Comparison of ENCODE assay signal across 8 cellular contexts in the genomic region with DNA sequence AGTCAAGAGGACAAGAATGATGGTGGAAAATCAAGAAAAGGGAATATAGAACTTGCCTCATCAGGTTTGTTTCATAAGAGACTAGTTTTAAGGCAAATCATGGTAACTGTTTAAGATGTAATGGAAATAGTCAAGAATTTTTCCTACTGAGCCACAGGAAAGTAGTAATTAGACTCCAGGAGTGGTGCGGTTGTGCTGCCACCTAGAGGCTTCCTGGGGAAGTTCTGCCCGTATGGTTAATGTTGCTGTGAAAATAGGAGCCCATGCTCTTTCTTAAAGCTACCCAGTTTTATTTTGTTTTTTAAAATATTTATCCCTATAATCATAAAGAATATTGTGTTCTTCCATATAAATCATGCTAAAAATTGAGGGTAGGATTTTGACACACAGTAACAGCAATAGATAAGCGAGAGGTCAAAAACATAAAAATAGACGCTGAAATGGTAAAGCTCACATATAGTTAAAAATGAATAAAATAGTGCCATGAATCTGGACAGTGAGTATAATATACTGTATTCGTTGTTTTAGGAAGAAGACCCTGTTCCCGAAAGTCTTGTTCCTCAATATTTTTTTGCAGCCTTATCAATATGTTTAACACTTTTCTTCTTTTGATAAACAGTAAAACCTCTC.
DNase-seq lines count a peak whose midpoint lies in the region; ATAC-seq, FAIRE-seq and TF ChIP-seq lines count a peak whose summit lies in the region.

No MANE protein-coding gene starts in this region.

- H3K27me3 Mint-ChIP-seq in GM23338 (ENCODE audit: insufficient read depth, low read depth, poor library complexity), result peaks cover 7% of the 10 kb centered on the region

- dilution Hi-C loops in endothelial cell of umbilical vein (cut with MboI; ENCODE audit: extremely low pct_ligation_motif_present, low sequenced_read_pairs), result no loop called here

- CTCF ChIA-PET in endothelial cell of umbilical vein (lab: Charles Lee), result interaction anchor here (0.6 to 6.7 kb wide), 56 partner anchors 9 to 821 kb away, joined by 3 to 256 read pairs (median 4); a partner anchor contains a TSS

- no TSS peak for BruUV-seq in endothelial cell of umbilical vein (replicated peaks; lab: Mats Ljungman, UMichigan)

- H3K27me3 ChIP-seq in DOHH2 (ENCODE audit: control insufficient read depth, low read length) (peaks cover 6% of the 10 kb centered on the region), GM23338 (ENCODE audit: insufficient read depth) (no peaks in the 10 kb centered on the region), endothelial cell of umbilical vein (ENCODE audit: control insufficient read depth in 2 of 2, insufficient read depth in 2 of 2, low read length in 2 of 2) (peaks cover 2 to 12% of the 10 kb centered on the region in 2 experiments), tibial artery (no peaks in the 10 kb centered on the region)

- H3K9me1 ChIP-seq in endothelial cell of umbilical vein (replicated peaks; ENCODE audit: control insufficient read depth, extremely low read depth, insufficient read depth, low read length), result no peaks in the 10 kb centered on the region

- H3K36me3 ChIP-seq in DOHH2 (ENCODE audit: control insufficient read depth, low read length), result no peaks in the 10 kb centered on the region
- no peaks in the 10 kb centered on the region for H3K36me3 ChIP-seq in GM23338 (ENCODE audit: insufficient read depth)
- no peaks in the 10 kb centered on the region for H3K36me3 ChIP-seq in endothelial cell of umbilical vein (ENCODE audit: control insufficient read depth in 2 of 2, extremely low read depth in 1 of 2, insufficient read depth in 2 of 2, low read length in 2 of 2)
- H3K36me3 ChIP-seq in tibial artery, result peaks cover 11 to 17% (median 16%) of the 10 kb centered on the region in 3 donors

- H3F3A ChIP-seq in DOHH2 (ENCODE audit: control insufficient read depth, insufficient read depth) (no peaks in the 10 kb centered on the region), GM23338 (replicated peaks; ENCODE audit: low read depth) (no peaks in the 10 kb centered on the region)

- no peaks in the 10 kb centered on the region for H3K9me3 Mint-ChIP-seq in GM23338

- no peaks in the 10 kb centered on the region for H3K36me3 Mint-ChIP-seq in GM23338 (ENCODE audit: low read depth)

- H3K4me2 ChIP-seq in DOHH2 (ENCODE audit: low read length) (no peak overlapping the region), GM23338 (no peak overlapping the region), endothelial cell of umbilical vein (ENCODE audit: insufficient read depth, low read length) (no peak overlapping the region)

- no peaks in the 10 kb centered on the region for H3K9me3 ChIP-seq in DOHH2 (ENCODE audit: control insufficient read depth, insufficient read depth, low read length)
- no peaks in the 10 kb centered on the region for H3K9me3 ChIP-seq in endothelial cell of umbilical vein (replicated peaks; ENCODE audit: control insufficient read depth, insufficient read depth, low read length)
- no peaks in the 10 kb centered on the region for H3K9me3 ChIP-seq in tibial artery

- H3K27ac ChIP-seq in DOHH2 (ENCODE audit: low read depth, low read length), result no peak overlapping the region
- no peak overlapping the region for H3K27ac ChIP-seq in GM23338 (ENCODE audit: low read depth)
- no peak overlapping the region for H3K27ac ChIP-seq in endothelial cell of umbilical vein (ENCODE audit: insufficient read depth, low read depth, low read length)
- H3K27ac ChIP-seq in tibial artery, result no peak overlapping the region

- H2AFZ ChIP-seq in GM23338, result no peak overlapping the region
- H2AFZ ChIP-seq in endothelial cell of umbilical vein (ENCODE audit: low read depth, low read length), result no peak overlapping the region

- H3K4me3 ChIP-seq in DOHH2 (ENCODE audit: low read length) (no peak overlapping the region), GM23338 (no peak overlapping the region), WI38 (ENCODE audit: low read depth, low read length) (no peak overlapping the region), endothelial cell of umbilical vein (replicated peaks in 1 of 3; ENCODE audit: insufficient read depth in 1 of 3, low read depth in 1 of 3, low read length in 3 of 3) (no peak overlapping the region), tibial artery (no peak overlapping the region)

- intact Hi-C loops in endothelial cell of umbilical vein (cut with micrococcal nuclease), result loop anchor here (1.0 kb wide), 2 partner anchors 125 to 380 kb away; no protein-coding TSS in a partner anchor
- intact Hi-C loops in tibial artery (cut with DNase I; ENCODE audit: low total_unique reads), result loop anchor here (5.0 kb wide), 1 partner anchor 384 kb away; no protein-coding TSS in a partner anchor

- H3K4me1 Mint-ChIP-seq in GM23338, result peaks cover 5% of the 10 kb centered on the region; the same call in 2 of the 3 replicates

- H3K27ac Mint-ChIP-seq in GM23338, result no peak overlapping the region

- H3K4me3 Mint-ChIP-seq in GM23338, result no peak overlapping the region

- no peak overlapping the region for H3K9ac ChIP-seq in endothelial cell of umbilical vein (replicated peaks; ENCODE audit: extremely low read depth, insufficient read depth, low read length)

- POLR2A ChIA-PET in endothelial cell of umbilical vein (lab: Charles Lee), result no interaction called here

- ATAC-seq in GM23338 (peak; percentile 74), HG03565 (IDR thresholded peaks at IDR 0.05; ENCODE audit: unreplicated experiment) (no peak)

- FAIRE-seq in endothelial cell of umbilical vein (lab: Jason Lieb, UNC), result peak; percentile 64

- DNase-seq in GM23338 (ENCODE audit: low spot score) (peak; percentile 60), NCI-H2029 treated with DMSO at 0.1 percent for 48 hours (lab: John Stamatoyannopoulos, UW) (peak; percentile 54), endothelial cell of umbilical vein (ENCODE audit: low read depth, low spot score) (peak; percentile 69), midbrain (lab: John Stamatoyannopoulos, UW) (peak; percentile 64), tibial artery (peak; percentile 67 to 72)

- no peaks in the 10 kb centered on the region for H3K9me2 ChIP-seq in DOHH2 (replicated peaks; ENCODE audit: control insufficient read depth, low read length)
- no peaks in the 10 kb centered on the region for H3K9me2 ChIP-seq in GM23338 (ENCODE audit: insufficient read depth)

- H4K20me1 ChIP-seq in DOHH2 (ENCODE audit: control insufficient read depth, insufficient read depth, low read depth, low read length), result no peaks in the 10 kb centered on the region
- no peaks in the 10 kb centered on the region for H4K20me1 ChIP-seq in GM23338 (replicated peaks; ENCODE audit: insufficient read depth)
- H4K20me1 ChIP-seq in endothelial cell of umbilical vein (replicated peaks; ENCODE audit: control insufficient read depth, extremely low read depth, insufficient read depth, low read length), result no peaks in the 10 kb centered on the region

- H3K79me2 ChIP-seq in DOHH2 (ENCODE audit: control insufficient read depth, low read length) (no peaks in the 10 kb centered on the region), GM23338 (replicated peaks; ENCODE audit: insufficient read depth) (no peaks in the 10 kb centered on the region), endothelial cell of umbilical vein (ENCODE audit: control insufficient read depth, insufficient read depth, low read length) (no peaks in the 10 kb centered on the region)

- no peaks in the 10 kb centered on the region for H3K4me1 ChIP-seq in DOHH2 (ENCODE audit: control insufficient read depth, low read length)
- H3K4me1 ChIP-seq in GM23338 (ENCODE audit: insufficient read depth), result no peaks in the 10 kb centered on the region
- H3K4me1 ChIP-seq in endothelial cell of umbilical vein (ENCODE audit: control insufficient read depth, extremely low read depth, insufficient read depth, low read length), result no peaks in the 10 kb centered on the region
- peaks cover 0 to 8% (median 5%) of the 10 kb centered on the region in 4 donors for H3K4me1 ChIP-seq in tibial artery

- TF ChIP-seq CTCF in DOHH2 (IDR thresholded peaks at IDR 0.05; ENCODE audit: low read depth, low read length, poor library complexity, severe bottlenecking), result peak; percentile 83
- peak; percentile 88 to 99 for TF ChIP-seq CTCF in GM23338 (conservative IDR thresholded peaks at IDR 0.05; ENCODE audit: low read depth in 2 of 2)
- TF ChIP-seq CTCF in WI38 (IDR thresholded peaks at IDR 0.05; ENCODE audit: low read depth, low read length), result peak; percentile 95
- peak; percentile 82 to 87 for TF ChIP-seq CTCF in endothelial cell of umbilical vein (IDR thresholded peaks at IDR 0.05; ENCODE audit: extremely low read depth in 1 of 2, insufficient read depth in 1 of 2, low read depth in 1 of 2, low read length in 2 of 2)
- peak; percentile 87 to 98 for TF ChIP-seq CTCF in tibial artery (IDR thresholded peaks at IDR 0.05)

- no peak for TF ChIP-seq POLR2A in endothelial cell of umbilical vein (IDR thresholded peaks at IDR 0.05; ENCODE audit: low read depth, low read length)

TF ChIP-seq in GM23338, 12 proteins besides CTCF, POLR2A, EP300 and RAD21 (continues in another document):
- TF ChIP-seq, protein P1, sequence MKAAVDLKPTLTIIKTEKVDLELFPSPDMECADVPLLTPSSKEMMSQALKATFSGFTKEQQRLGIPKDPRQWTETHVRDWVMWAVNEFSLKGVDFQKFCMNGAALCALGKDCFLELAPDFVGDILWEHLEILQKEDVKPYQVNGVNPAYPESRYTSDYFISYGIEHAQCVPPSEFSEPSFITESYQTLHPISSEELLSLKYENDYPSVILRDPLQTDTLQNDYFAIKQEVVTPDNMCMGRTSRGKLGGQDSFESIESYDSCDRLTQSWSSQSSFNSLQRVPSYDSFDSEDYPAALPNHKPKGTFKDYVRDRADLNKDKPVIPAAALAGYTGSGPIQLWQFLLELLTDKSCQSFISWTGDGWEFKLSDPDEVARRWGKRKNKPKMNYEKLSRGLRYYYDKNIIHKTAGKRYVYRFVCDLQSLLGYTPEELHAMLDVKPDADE (IDR thresholded peaks at IDR 0.05), result no peak
- TF ChIP-seq POLR2AphosphoS5 (IDR thresholded peaks at IDR 0.05; ENCODE audit: low read depth) (no peak), NANOG (IDR thresholded peaks at IDR 0.05; ENCODE audit: borderline replicate concordance) (no peak), JUNB (IDR thresholded peaks at IDR 0.05; ENCODE audit: unreplicated experiment) (no peak)

TF ChIP-seq in endothelial cell of umbilical vein, 7 proteins besides CTCF, POLR2A, EP300 and RAD21 (continues in another document):
- TF ChIP-seq GATA2 (IDR thresholded peaks at IDR 0.05; ENCODE audit: insufficient read depth, insufficient read length, low read depth, low read length), result no peak
- no peak for TF ChIP-seq JUN (IDR thresholded peaks at IDR 0.05; ENCODE audit: borderline replicate concordance, insufficient read depth, insufficient read length, low read depth)
- no peak for TF ChIP-seq MYC (IDR thresholded peaks at IDR 0.05; ENCODE audit: low read depth, low read length)
- no peak for TF ChIP-seq EZH2 (IDR thresholded peaks at IDR 0.05; ENCODE audit: borderline replicate concordance, low read depth, low read length, severe bottlenecking)
- TF ChIP-seq, protein P2, sequence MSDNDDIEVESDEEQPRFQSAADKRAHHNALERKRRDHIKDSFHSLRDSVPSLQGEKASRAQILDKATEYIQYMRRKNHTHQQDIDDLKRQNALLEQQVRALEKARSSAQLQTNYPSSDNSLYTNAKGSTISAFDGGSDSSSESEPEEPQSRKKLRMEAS (IDR thresholded peaks at IDR 0.05; ENCODE audit: insufficient read depth, insufficient read length), result no peak
- TF ChIP-seq POLR2AphosphoS5 (IDR thresholded peaks at IDR 0.05; ENCODE audit: insufficient read depth, low read depth, low read length), result no peak
